8 cellular contexts compared by ENCODE assay signal in the genomic region with DNA sequence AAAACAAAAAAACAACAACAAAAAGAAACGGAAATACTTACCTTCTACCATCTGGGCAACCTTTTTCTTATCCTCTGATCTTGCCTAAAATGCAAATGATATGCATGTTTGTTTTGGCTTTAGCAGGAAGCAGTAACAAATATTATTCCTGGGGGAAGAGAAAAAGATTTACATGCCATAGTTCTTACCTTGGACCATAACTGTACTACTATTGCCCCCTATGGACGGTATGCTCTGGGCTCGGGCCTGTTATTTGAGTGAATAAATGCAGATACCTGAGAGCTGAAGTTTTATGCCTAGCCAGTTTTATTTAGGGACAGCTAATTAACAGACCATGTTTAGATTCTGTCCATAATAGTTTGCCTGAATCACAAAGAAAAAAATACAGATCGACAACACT. TPM values are rescaled to one million over a fixed set of nuclear protein-coding genes. Genes with fewer than 3 reads are reported as not detected.
A peak's percentile ranks its signal among the peaks of the same experiment; 100 is the strongest.
DNase-seq lines count a peak whose midpoint lies in the region; ATAC-seq, FAIRE-seq and TF ChIP-seq lines count a peak whose summit lies in the region.

No MANE protein-coding gene starts in this region.

- intact Hi-C loops in CD8-positive, alpha-beta T cell (cut with DNase I, micrococcal nuclease): loop anchor here (1.0 to 5.0 kb wide), 6 partner anchors 61 to 181 kb away; no protein-coding TSS in a partner anchor
- intact Hi-C loops in activated CD4-positive, alpha-beta T cell treated with anti-CD3 and anti-CD28 coated beads, Interleukin-2, amount 10 ng/mL, durations not matched to agents 24 days and 14 days (cut with micrococcal nuclease): loop anchor here (1.0 to 10.0 kb wide), 2 partner anchors 61 to 172 kb away; no protein-coding TSS in a partner anchor
- intact Hi-C loops in HepG2 (cut with micrococcal nuclease; ENCODE audit: unreplicated experiment): no loop called here
- intact Hi-C loops in transverse colon (cut with DNase I; ENCODE audit: low total_unique reads): no loop called here

- no peak for TF ChIP-seq EP300 in HepG2 (IDR thresholded peaks at IDR 0.05; ENCODE audit: low read depth in 2 of 2, low read length in 2 of 2)
- TF ChIP-seq EP300 in HepG2 (CRISPR knock-in tag; IDR thresholded peaks at IDR 0.05; ENCODE audit: borderline replicate concordance): no peak
- TF ChIP-seq EP300 in suprapubic skin (IDR thresholded peaks at IDR 0.05): no peak
- no peak for TF ChIP-seq EP300 in transverse colon (IDR thresholded peaks at IDR 0.05; ENCODE audit: low read depth)

- no peak for TF ChIP-seq POLR2A in HepG2 (IDR thresholded peaks at IDR 0.05; ENCODE audit: insufficient read depth in 1 of 2, low read depth in 2 of 2, low read length in 2 of 2)
- no peak for TF ChIP-seq POLR2A in suprapubic skin (IDR thresholded peaks at IDR 0.05)
- no peak for TF ChIP-seq POLR2A in transverse colon (IDR thresholded peaks at IDR 0.05)

- peak; percentile 49 for ATAC-seq in CD8-positive, alpha-beta T cell
- ATAC-seq in HepG2: peak; percentile 68
- ATAC-seq in GM19452 (IDR thresholded peaks at IDR 0.05; ENCODE audit: unreplicated experiment): no peak
- ATAC-seq in GM18520 (IDR thresholded peaks at IDR 0.05; ENCODE audit: unreplicated experiment): no peak

- no TSS peak for BruUV-seq in HepG2 (replicated peaks; lab: Mats Ljungman, UMichigan)

- no peak overlapping the region for H3K4me2 ChIP-seq in HepG2 (ENCODE audit: low read depth, low read length)

- in situ Hi-C loops in HepG2 (cut with HindIII; ENCODE audit: extremely low pct_ligation_motif_present, low pct_unique_long_range_greater_than_20kb) (no loop called here), transverse colon (cut with MboI; ENCODE audit: low pct_ligation_motif_present in 1 of 4, low pct_unique_long_range_greater_than_20kb in 1 of 4, low sequenced_read_pairs in 3 of 4) (loop anchor here in 1 of 4 donors (5.0 kb wide), 1 partner anchor 59 kb away; no protein-coding TSS in a partner anchor)

- no peaks in the 10 kb centered on the region for H4K20me1 ChIP-seq in HepG2 (ENCODE audit: insufficient read depth, low read length)

- no peak overlapping the region for H3K27ac ChIP-seq in CD8-positive, alpha-beta T cell (ENCODE audit: low read depth, low read length)
- H3K27ac ChIP-seq in HepG2 (ENCODE audit: extremely low read length, insufficient read depth, low read length): no peak overlapping the region
- H3K27ac ChIP-seq in suprapubic skin: no peak overlapping the region
- no peak overlapping the region for H3K27ac ChIP-seq in transverse colon

- no peak overlapping the region for H3K27ac Mint-ChIP-seq in CD8-positive, alpha-beta T cell
- H3K27ac Mint-ChIP-seq in activated CD4-positive, alpha-beta T cell treated with anti-CD3 and anti-CD28 coated beads, Interleukin-2, amount 10 ng/mL, durations not matched to agents 24 days and 14 days: no peak overlapping the region

- POLR2A ChIA-PET in CD8-positive, alpha-beta T cell (lab: Charles Lee): interaction anchor here (1.0 to 1.1 kb wide), 2 partner anchors 25 to 42 kb away, joined by 3 read pairs; no protein-coding TSS in a partner anchor
- POLR2A ChIA-PET in HepG2 (lab: Yijun Ruan, JAX): no interaction called here

- no peak overlapping the region for H2AFZ ChIP-seq in HepG2 (ENCODE audit: low read length)

- TF ChIP-seq RAD21 in HepG2 (CRISPR knock-in tag; IDR thresholded peaks at IDR 0.05): no peak

- H3K4me3 Mint-ChIP-seq in CD8-positive, alpha-beta T cell: no peak overlapping the region
- no peak overlapping the region for H3K4me3 Mint-ChIP-seq in activated CD4-positive, alpha-beta T cell treated with anti-CD3 and anti-CD28 coated beads, Interleukin-2, amount 10 ng/mL, durations not matched to agents 24 days and 14 days

- no peak overlapping the region for H3K9ac ChIP-seq in HepG2 (ENCODE audit: insufficient read depth, low read depth, low read length)

- peak; percentile 37 for TF ChIP-seq CTCF in CD8-positive, alpha-beta T cell (IDR thresholded peaks at IDR 0.05)
- peak; percentile 40 for TF ChIP-seq CTCF in HFF-Myc (IDR thresholded peaks at IDR 0.05; ENCODE audit: low read depth, low read length, missing control alignments)
- TF ChIP-seq CTCF in HepG2 (CRISPR knock-in tag; IDR thresholded peaks at IDR 0.05): peak; percentile 41
- TF ChIP-seq CTCF in suprapubic skin (IDR thresholded peaks at IDR 0.05): no peak
- TF ChIP-seq CTCF in transverse colon (IDR thresholded peaks at IDR 0.05): peak in 1 of 5 experiments; percentile 19

- FAIRE-seq in HepG2 (lab: Jason Lieb, UNC): no peak

- no peaks in the 10 kb centered on the region for H3K79me2 ChIP-seq in HepG2 (ENCODE audit: insufficient read depth, low read length)

- CTCF ChIA-PET in CD8-positive, alpha-beta T cell (lab: Charles Lee): interaction anchor here (0.6 to 20.0 kb wide), 17 partner anchors 10 to 188 kb away, joined by 3 to 434 read pairs (median 4); a partner anchor contains a TSS
- CTCF ChIA-PET in HepG2 (lab: Yijun Ruan, JAX; ENCODE audit: low intra/inter-chr PET ratio, low total read pairs): interaction anchor here (1.6 kb wide), 1 partner anchor 62 kb away, joined by 11 read pairs; no protein-coding TSS in a partner anchor

- peak in 5 of 7 experiments; percentile 28 to 63 (median 44) for DNase-seq in CD8-positive, alpha-beta T cell
- DNase-seq in HFF-Myc (ENCODE audit: extremely low read depth, low read depth) (no peak), HepG2 (ENCODE audit: low spot score) (peak; percentile 12), suprapubic skin (ENCODE audit: low spot score in 2 of 2) (no peak), transverse colon (no peak)
- peak; percentile 75 for DNase-seq in activated CD4-positive, alpha-beta T cell treated with anti-CD3 and anti-CD28 coated beads, Interleukin-2, amount 10 ng/mL, durations not matched to agents 24 days and 14 days

- no peak overlapping the region for H3K4me3 ChIP-seq in CD8-positive, alpha-beta T cell (ENCODE audit: low read depth, low read length)
- H3K4me3 ChIP-seq in HFF-Myc (replicated peaks; ENCODE audit: low read depth, low read length) (no peak overlapping the region), HepG2 (replicated peaks in 1 of 3; ENCODE audit: insufficient read depth in 1 of 3, low read depth in 2 of 3, low read length in 3 of 3) (no peak overlapping the region), suprapubic skin (no peak overlapping the region), transverse colon (no peak overlapping the region)

- H3K4me1 ChIP-seq in CD8-positive, alpha-beta T cell (ENCODE audit: insufficient read depth, low read length): no peaks in the 10 kb centered on the region
- H3K4me1 ChIP-seq in HepG2 (ENCODE audit: insufficient read depth, low read length) (no peaks in the 10 kb centered on the region), suprapubic skin (peaks cover 10% of the 10 kb centered on the region), transverse colon (peaks cover 0 to 18% (median 7%) of the 10 kb centered on the region in 4 donors)

- no peaks in the 10 kb centered on the region for H3K27me3 Mint-ChIP-seq in CD8-positive, alpha-beta T cell (ENCODE audit: low read depth)
- H3K27me3 Mint-ChIP-seq in activated CD4-positive, alpha-beta T cell treated with anti-CD3 and anti-CD28 coated beads, Interleukin-2, amount 10 ng/mL, durations not matched to agents 24 days and 14 days: peaks cover 8% of the 10 kb centered on the region

- H3K36me3 Mint-ChIP-seq in CD8-positive, alpha-beta T cell: no peaks in the 10 kb centered on the region
- no peaks in the 10 kb centered on the region for H3K36me3 Mint-ChIP-seq in activated CD4-positive, alpha-beta T cell treated with anti-CD3 and anti-CD28 coated beads, Interleukin-2, amount 10 ng/mL, durations not matched to agents 24 days and 14 days (ENCODE audit: low read depth)

- H3K4me1 Mint-ChIP-seq in CD8-positive, alpha-beta T cell (ENCODE audit: low read depth): peaks cover 15% of the 10 kb centered on the region
- H3K4me1 Mint-ChIP-seq in activated CD4-positive, alpha-beta T cell treated with anti-CD3 and anti-CD28 coated beads, Interleukin-2, amount 10 ng/mL, durations not matched to agents 24 days and 14 days: peaks cover 3% of the 10 kb centered on the region

- WGBS in HepG2 (ENCODE audit: low lambda C conversion rate): 45% methylated on average over 4 of the region's 4 CpGs
- WGBS in suprapubic skin: 80% methylated on average over 4 of the region's 4 CpGs
- 83 to 96% methylated on average over 4 of the region's 4 CpGs for WGBS in transverse colon (ENCODE audit: low coverage in 1 of 2), 2 donors

- no peaks in the 10 kb centered on the region for H3K9me3 Mint-ChIP-seq in CD8-positive, alpha-beta T cell
- H3K9me3 Mint-ChIP-seq in activated CD4-positive, alpha-beta T cell treated with anti-CD3 and anti-CD28 coated beads, Interleukin-2, amount 10 ng/mL, durations not matched to agents 24 days and 14 days: no peaks in the 10 kb centered on the region

- no peaks in the 10 kb centered on the region for H3K9me3 ChIP-seq in CD8-positive, alpha-beta T cell (ENCODE audit: low read length)
- no peaks in the 10 kb centered on the region for H3K9me3 ChIP-seq in HepG2 (ENCODE audit: low read length)
- no peaks in the 10 kb centered on the region for H3K9me3 ChIP-seq in suprapubic skin
- no peaks in the 10 kb centered on the region for H3K9me3 ChIP-seq in transverse colon

- no peaks in the 10 kb centered on the region for H3K36me3 ChIP-seq in CD8-positive, alpha-beta T cell (ENCODE audit: insufficient read depth, low read length)
- H3K36me3 ChIP-seq in HepG2 (replicated peaks in 1 of 2; ENCODE audit: control insufficient read depth in 1 of 2, insufficient read depth in 2 of 2, low read length in 2 of 2) (no peaks in the 10 kb centered on the region), suprapubic skin (no peaks in the 10 kb centered on the region), transverse colon (no peaks in the 10 kb centered on the region)

- no peaks in the 10 kb centered on the region for H3K27me3 ChIP-seq in CD8-positive, alpha-beta T cell (ENCODE audit: insufficient read depth, low read length)
- H3K27me3 ChIP-seq in HepG2 (ENCODE audit: control insufficient read depth in 1 of 2, insufficient read depth in 2 of 2, low read length in 2 of 2): no peaks in the 10 kb centered on the region; a peak in 1 of 5 replicates
- no peaks in the 10 kb centered on the region for H3K27me3 ChIP-seq in suprapubic skin
- H3K27me3 ChIP-seq in transverse colon: no peaks in the 10 kb centered on the region

RNA-seq across cellular contexts. Expression of a gene that starts 12.6 kb away (rescaled TPM):
- 10 to 100 TPM; 13.6 to 14.3 TPM for total RNA-seq in CD8-positive, alpha-beta T cell
- total RNA-seq in activated CD4-positive, alpha-beta T cell treated with anti-CD3 and anti-CD28 coated beads, Interleukin-2, amount 10 ng/mL, durations not matched to agents 24 days and 14 days: 4.6 and 5.8 TPM in 2 replicates
- 1.6 and 3.1 TPM in 2 replicates for total RNA-seq in HepG2 (2016; rRNA removed; fragmentation: Illumina TruSeq; extraction: Trizol)
- 1.0 and 1.6 TPM in 2 replicates for total RNA-seq in HepG2 (2016; cell fraction: cytosol; rRNA removed; fragmentation: Illumina TruSeq; extraction: Trizol; ENCODE audit: low read depth)
- total RNA-seq in HepG2 (2016; cell fraction: insoluble cytoplasmic fraction; rRNA removed; fragmentation: Illumina TruSeq; extraction: Trizol): 0.79 and 2.3 TPM in 2 replicates
- total RNA-seq in HepG2 (2016; cell fraction: membrane; rRNA removed; fragmentation: Illumina TruSeq; extraction: Trizol): 1.0 and 1.2 TPM in 2 replicates
- 3.9 and 5.4 TPM in 2 replicates for total RNA-seq in HepG2 (2016; cell fraction: nucleus; rRNA removed; fragmentation: Illumina TruSeq; extraction: Trizol)
- 3.5 TPM in 2 replicates for polyA plus RNA-seq in HepG2 (2011; rRNA removed)
- polyA plus RNA-seq in HepG2 (2011; cell fraction: cytosol; rRNA removed): 2.2 and 2.3 TPM in 2 replicates
- polyA plus RNA-seq in HepG2 (2011; cell fraction: nucleus; rRNA removed): 13.0 and 14.0 TPM in 2 replicates
- polyA plus RNA-seq in HepG2 (2012): 0.79 and 0.84 TPM in 2 replicates
- polyA plus RNA-seq in HepG2 (2016; cell fraction: cytosol; fragmentation: Illumina TruSeq; extraction: Trizol; ENCODE audit: low read depth): 0.96 and 0.98 TPM in 2 replicates
- polyA plus RNA-seq in HepG2 (2016; cell fraction: insoluble cytoplasmic fraction; fragmentation: Illumina TruSeq; extraction: Trizol; ENCODE audit: low read depth): 1.8 and 2.1 TPM in 2 replicates
- 1.00 and 1.8 TPM in 2 replicates for polyA plus RNA-seq in HepG2 (2016; cell fraction: membrane; fragmentation: Illumina TruSeq; extraction: Trizol; ENCODE audit: low read depth)
- polyA plus RNA-seq in HepG2 (2016; cell fraction: nucleus; fragmentation: Illumina TruSeq; extraction: Trizol; ENCODE audit: insufficient read depth, low read depth): 6.1 and 6.6 TPM in 2 replicates
- polyA minus RNA-seq in HepG2 (2011; rRNA and poly(A)+ RNA removed; ENCODE audit: low replicate concordance): 2.2 and 3.7 TPM in 2 replicates
- polyA minus RNA-seq in HepG2 (2011; cell fraction: cytosol; rRNA and poly(A)+ RNA removed): 0.40 and 0.70 TPM in 2 replicates
- polyA minus RNA-seq in HepG2 (2011; cell fraction: nucleus; rRNA and poly(A)+ RNA removed): 13.5 and 14.9 TPM in 2 replicates
- 10 to 100 TPM; 54.6 to 88.2 (median 67.4) TPM for total RNA-seq in suprapubic skin
- 10 to 100 TPM; 11.2 to 54.5 (median 41.3) TPM for total RNA-seq in transverse colon

RNA-seq across cellular contexts. Expression of a gene that starts 37.4 kb away (rescaled TPM):
- not detected for total RNA-seq in CD8-positive, alpha-beta T cell
- total RNA-seq in activated CD4-positive, alpha-beta T cell treated with anti-CD3 and anti-CD28 coated beads, Interleukin-2, amount 10 ng/mL, durations not matched to agents 24 days and 14 days: not detected in 2 replicates
- not detected in 2 replicates for total RNA-seq in HepG2 (2016; rRNA removed; fragmentation: Illumina TruSeq; extraction: Trizol)
- not detected in 2 replicates for total RNA-seq in HepG2 (2016; cell fraction: cytosol; rRNA removed; fragmentation: Illumina TruSeq; extraction: Trizol; ENCODE audit: low read depth)
- not detected in 2 replicates for total RNA-seq in HepG2 (2016; cell fraction: insoluble cytoplasmic fraction; rRNA removed; fragmentation: Illumina TruSeq; extraction: Trizol)
- not detected in 2 replicates for total RNA-seq in HepG2 (2016; cell fraction: membrane; rRNA removed; fragmentation: Illumina TruSeq; extraction: Trizol)
- not detected in 2 replicates for total RNA-seq in HepG2 (2016; cell fraction: nucleus; rRNA removed; fragmentation: Illumina TruSeq; extraction: Trizol)
- not detected in 2 replicates for polyA plus RNA-seq in HepG2 (2011; rRNA removed)
- polyA plus RNA-seq in HepG2 (2011; cell fraction: cytosol; rRNA removed): not detected in 2 replicates
- not detected in 2 replicates for polyA plus RNA-seq in HepG2 (2011; cell fraction: nucleus; rRNA removed)
- not detected in 2 replicates for polyA plus RNA-seq in HepG2 (2012)
- polyA plus RNA-seq in HepG2 (2016; cell fraction: cytosol; fragmentation: Illumina TruSeq; extraction: Trizol; ENCODE audit: low read depth): not detected in 2 replicates
- not detected in 2 replicates for polyA plus RNA-seq in HepG2 (2016; cell fraction: insoluble cytoplasmic fraction; fragmentation: Illumina TruSeq; extraction: Trizol; ENCODE audit: low read depth)
- polyA plus RNA-seq in HepG2 (2016; cell fraction: membrane; fragmentation: Illumina TruSeq; extraction: Trizol; ENCODE audit: low read depth): not detected in 2 replicates
- polyA plus RNA-seq in HepG2 (2016; cell fraction: nucleus; fragmentation: Illumina TruSeq; extraction: Trizol; ENCODE audit: insufficient read depth, low read depth): not detected in 2 replicates
- not detected in 2 replicates for polyA minus RNA-seq in HepG2 (2011; rRNA and poly(A)+ RNA removed; ENCODE audit: low replicate concordance)
- not detected in 2 replicates for polyA minus RNA-seq in HepG2 (2011; cell fraction: cytosol; rRNA and poly(A)+ RNA removed)
- not detected in 2 replicates for polyA minus RNA-seq in HepG2 (2011; cell fraction: nucleus; rRNA and poly(A)+ RNA removed)
- under 1 TPM in 1 of 4 donors, not detected in 3; 0.16 TPM for total RNA-seq in suprapubic skin
- under 1 TPM in 2 of 4 donors, not detected in 2; 0.14 to 0.64 TPM for total RNA-seq in transverse colon

Comparison
In these comparisons a context has a peak if more than half of its experiments do, and no peak if none do; other contexts are left out.
1. ATAC-seq: peak in CD8-positive, alpha-beta T cell (single experiment) and HepG2 (single experiment); none in GM19452 (single experiment) and GM18520 (single experiment).
2. DNase-seq: peak in CD8-positive, alpha-beta T cell (5 of 7), activated CD4-positive, alpha-beta T cell treated with anti-CD3 and anti-CD28 coated beads, Interleukin-2, amount 10 ng/mL, durations not matched to agents 24 days and 14 days (single experiment) and HepG2 (single experiment); none in HFF-Myc (single experiment), suprapubic skin (0 of 2) and transverse colon (single experiment).
3. CTCF ChIP-seq: peak in CD8-positive, alpha-beta T cell (single experiment), HFF-Myc (single experiment) and HepG2 (single experiment); none in suprapubic skin (0 of 2).
4. intact Hi-C loops: an anchor here in CD8-positive, alpha-beta T cell (1.0 to 5.0 kb wide) and activated CD4-positive, alpha-beta T cell treated with anti-CD3 and anti-CD28 coated beads, Interleukin-2, amount 10 ng/mL, durations not matched to agents 24 days and 14 days (1.0 to 10.0 kb wide); none called in HepG2 and transverse colon.